Comparison of ENCODE assay signal across 8 cellular contexts in the genomic region with DNA sequence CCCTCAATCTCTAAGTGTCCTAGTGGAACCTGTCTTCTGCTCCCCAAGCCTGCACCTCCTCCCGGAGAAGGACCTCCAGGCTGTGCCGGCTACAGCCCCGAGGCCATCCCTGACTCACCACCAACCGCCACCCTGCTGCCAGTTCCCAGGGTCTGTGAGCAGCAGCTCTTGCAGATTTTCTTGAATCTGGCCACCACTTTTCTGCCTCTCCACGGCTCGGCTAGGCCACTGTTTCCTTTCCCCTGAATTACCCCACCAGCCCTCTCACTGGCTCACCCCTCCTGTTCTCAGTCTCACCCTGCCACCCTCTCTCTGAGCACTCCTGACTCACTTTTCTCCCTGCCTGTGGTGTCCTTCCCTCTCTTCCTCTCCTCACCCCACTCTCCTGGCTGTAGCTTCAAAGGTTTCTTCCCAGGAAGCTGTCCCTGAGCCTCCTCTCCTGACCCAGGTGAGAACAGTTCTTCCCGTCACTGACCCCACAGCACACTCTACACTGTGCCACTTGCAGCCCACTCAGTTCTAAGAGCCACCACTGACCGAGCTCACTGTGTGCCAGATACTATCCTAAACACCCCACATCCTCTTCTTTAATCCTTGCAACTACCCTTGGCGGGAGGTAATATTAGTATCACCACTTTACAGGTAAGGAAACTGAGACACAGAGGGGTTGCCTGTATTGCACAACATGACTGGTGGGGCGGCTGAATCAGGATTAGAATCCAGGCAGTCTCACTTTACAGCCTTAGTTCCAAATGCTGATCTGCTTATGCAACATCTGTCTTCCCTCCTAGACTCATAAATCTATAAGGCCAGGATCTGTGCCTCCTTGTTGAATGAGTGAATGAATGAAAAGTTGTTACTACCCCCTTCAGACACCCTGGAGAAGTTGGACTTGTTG.
DNase-seq lines count a peak whose midpoint lies in the region; ATAC-seq and TF ChIP-seq lines count a peak whose summit lies in the region.

No MANE protein-coding gene starts in this region.

- no peak for TF ChIP-seq CTCF in A673 (conservative IDR thresholded peaks at IDR 0.05; ENCODE audit: low read depth, low read length)
- TF ChIP-seq CTCF in HEK293 (tag by site-specific recombination; IDR thresholded peaks at IDR 0.05): no peak

- no peaks in the 10 kb centered on the region for H3K36me3 ChIP-seq in A673 (ENCODE audit: insufficient read depth, low read length, poor library complexity, severe bottlenecking)
- no peaks in the 10 kb centered on the region for H3K36me3 ChIP-seq in HEK293 (ENCODE audit: control insufficient read depth in 2 of 2, insufficient read depth in 1 of 2, low read length in 2 of 2)

- intact Hi-C loops in A673 (cut with micrococcal nuclease; ENCODE audit: unreplicated experiment): no loop called here

- H3K4me1 ChIP-seq in A673 (ENCODE audit: insufficient read depth, low read length, poor library complexity, severe bottlenecking) (peaks cover 45% of the 10 kb centered on the region), HEK293 (ENCODE audit: control insufficient read depth, insufficient read depth, low read length) (peaks cover 24% of the 10 kb centered on the region)

- CTCF ChIA-PET in A673 (lab: Charles Lee): no interaction called here
- CTCF ChIA-PET in HEK293 (lab: Yijun Ruan, JAX): no interaction called here

- H3K4me3 ChIP-seq in A673 (ENCODE audit: low read depth, low read length, poor library complexity, severe bottlenecking) (no peak overlapping the region), HEK293 (ENCODE audit: low read depth, low read length) (no peak overlapping the region)

- no peaks in the 10 kb centered on the region for H3K9me3 ChIP-seq in A673 (ENCODE audit: low read depth, low read length, poor library complexity, severe bottlenecking)
- H3K9me3 ChIP-seq in HEK293 (ENCODE audit: control insufficient read depth, insufficient read depth, low read depth, low read length): no peaks in the 10 kb centered on the region

- H3K27ac ChIP-seq in A673 (ENCODE audit: low read depth, low read length, poor library complexity, severe bottlenecking): peak overlapping the region; percentile 10
- no peak overlapping the region; the same call in 1 of the 2 replicates for H3K27ac ChIP-seq in HEK293 (ENCODE audit: extremely low read depth, low read depth, low read length)

- POLR2A ChIA-PET in A673 (lab: Charles Lee; ENCODE audit: low non-redundant PET) (no interaction called here), HEK293 (lab: Yijun Ruan, JAX) (no interaction called here)

- DNase-seq in A673 (ENCODE audit: low spot score) (no peak), activated gamma-delta T cell treated with Interleukin-2 at 50 U/mL for 16 hours (peak; percentile 28), islet precursor cell (peak; percentile 90), NCI-H510A treated with DMSO at 0.1 percent for 48 hours (lab: John Stamatoyannopoulos, UW) (no peak), Ammon's horn (ENCODE audit: low spot score) (no peak)

- ATAC-seq in GM19351 (IDR thresholded peaks at IDR 0.05; ENCODE audit: unreplicated experiment): no peak
- ATAC-seq in GM19467 (IDR thresholded peaks at IDR 0.05; ENCODE audit: unreplicated experiment): no peak

- no TSS peak for BruUV-seq in A673 (replicated peaks; lab: Mats Ljungman, UMichigan)

- no peaks in the 10 kb centered on the region for H3K27me3 ChIP-seq in A673 (replicated peaks; ENCODE audit: insufficient read depth, low read depth, low read length, poor library complexity)

TF ChIP-seq in HEK293, 187 proteins besides CTCF, POLR2A, EP300 and RAD21:
- TF ChIP-seq ZNF555 (tag by site-specific recombination; conservative IDR thresholded peaks at IDR 0.05): no peak
- TF ChIP-seq SP7 (tag by site-specific recombination; IDR thresholded peaks at IDR 0.05): peak; percentile 43; the same call in 1 of the 2 replicates
- peak; percentile 37; the same call in 1 of the 2 replicates for TF ChIP-seq ZIC2 (tag by site-specific recombination; IDR thresholded peaks at IDR 0.05)
- TF ChIP-seq ZFHX2 (tag by site-specific recombination; conservative IDR thresholded peaks at IDR 0.05): peak; percentile 27; the same call in 1 of the 2 replicates
- TF ChIP-seq ZNF341 (tag by site-specific recombination; IDR thresholded peaks at IDR 0.05; ENCODE audit: low read depth): peak; percentile 83
- 0 out of 2 replicates have a peak, but pooled peaks have one; percentile 17 for TF ChIP-seq GLIS2 (tag by site-specific recombination; IDR thresholded peaks at IDR 0.05)
- TF ChIP-seq ZNF670 (tag by site-specific recombination; IDR thresholded peaks at IDR 0.05; ENCODE audit: low read depth): no peak
- 0 out of 2 replicates have a peak, but pooled peaks have one; percentile 36 for TF ChIP-seq PRDM1 (tag by site-specific recombination; IDR thresholded peaks at IDR 0.05)
- no peak for TF ChIP-seq ZNF473 (tag by site-specific recombination; IDR thresholded peaks at IDR 0.05)
- TF ChIP-seq, protein P1, sequence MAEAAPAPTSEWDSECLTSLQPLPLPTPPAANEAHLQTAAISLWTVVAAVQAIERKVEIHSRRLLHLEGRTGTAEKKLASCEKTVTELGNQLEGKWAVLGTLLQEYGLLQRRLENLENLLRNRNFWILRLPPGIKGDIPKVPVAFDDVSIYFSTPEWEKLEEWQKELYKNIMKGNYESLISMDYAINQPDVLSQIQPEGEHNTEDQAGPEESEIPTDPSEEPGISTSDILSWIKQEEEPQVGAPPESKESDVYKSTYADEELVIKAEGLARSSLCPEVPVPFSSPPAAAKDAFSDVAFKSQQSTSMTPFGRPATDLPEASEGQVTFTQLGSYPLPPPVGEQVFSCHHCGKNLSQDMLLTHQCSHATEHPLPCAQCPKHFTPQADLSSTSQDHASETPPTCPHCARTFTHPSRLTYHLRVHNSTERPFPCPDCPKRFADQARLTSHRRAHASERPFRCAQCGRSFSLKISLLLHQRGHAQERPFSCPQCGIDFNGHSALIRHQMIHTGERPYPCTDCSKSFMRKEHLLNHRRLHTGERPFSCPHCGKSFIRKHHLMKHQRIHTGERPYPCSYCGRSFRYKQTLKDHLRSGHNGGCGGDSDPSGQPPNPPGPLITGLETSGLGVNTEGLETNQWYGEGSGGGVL (tag by site-specific recombination; IDR thresholded peaks at IDR 0.05): peak; percentile 27; the same call in 1 of the 2 replicates
- no peak for TF ChIP-seq ZNF777 (tag by site-specific recombination; IDR thresholded peaks at IDR 0.05; ENCODE audit: borderline replicate concordance)
- TF ChIP-seq GLIS1 (tag by site-specific recombination; IDR thresholded peaks at IDR 0.05): peak; percentile 25; the same call in 1 of the 2 replicates
- peak; percentile 70; the same call in 1 of the 2 replicates for TF ChIP-seq ZNF266 (tag by site-specific recombination; IDR thresholded peaks at IDR 0.05; ENCODE audit: low read depth)

Comparison
In these comparisons a context has a peak if more than half of its experiments do, and no peak if none do; other contexts are left out.
1. DNase-seq: peak in activated gamma-delta T cell treated with Interleukin-2 at 50 U/mL for 16 hours (single experiment) and islet precursor cell (single experiment); none in A673 (single experiment), NCI-H510A treated with DMSO at 0.1 percent for 48 hours (single experiment) and Ammon's horn (single experiment).